15 cellular contexts compared by ENCODE assay signal in the genomic region with DNA sequence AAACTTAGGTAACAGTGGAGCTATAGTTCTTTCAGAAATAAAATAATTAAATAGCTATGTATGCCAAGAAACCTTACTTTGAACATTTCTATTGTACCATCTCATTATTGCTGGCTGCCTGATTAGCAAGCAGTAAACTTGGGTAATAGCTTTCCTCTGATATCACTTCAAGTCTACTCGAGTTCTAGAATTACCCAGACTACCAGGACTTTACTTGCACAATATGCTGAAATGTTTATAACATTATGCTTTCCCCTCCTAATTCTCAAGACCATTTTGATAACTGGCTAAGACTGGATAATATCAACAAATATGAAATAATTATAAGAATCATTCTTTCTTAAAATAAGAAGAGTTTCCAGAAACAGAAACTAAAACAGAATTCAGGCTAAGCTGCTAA.
DNase-seq lines count a peak whose midpoint lies in the region; ATAC-seq and TF ChIP-seq lines count a peak whose summit lies in the region.
"Had no signal": no experiment of that assay in that cellular context is flagged by ENCODE, and none has a peak within 500 bp of the region (broad histone marks: within the 10 kb centered on the region; RNA-seq: fewer than 3 reads in every experiment).

No MANE protein-coding gene starts in this region.

- ATAC-seq in omental fat pad (ENCODE audit: low FRiP score), result peak; percentile 77
- ATAC-seq in aorta (ENCODE audit: low FRiP score), result no peak

- TF ChIP-seq CTCF in fibroblast of villous mesenchyme (IDR thresholded peaks at IDR 0.05; ENCODE audit: insufficient read depth, low read depth, low read length), result no peak
- TF ChIP-seq CTCF in omental fat pad (IDR thresholded peaks at IDR 0.05), result no peak

- H3K9me3 ChIP-seq in adipocyte (ENCODE audit: control insufficient read depth, low read length) (no peaks in the 10 kb centered on the region), aorta (ENCODE audit: control insufficient read depth, low read length) (no peaks in the 10 kb centered on the region)
- H3K9me3 ChIP-seq: suprapubic skin had no signal

- peak overlapping the region; percentile 3; the same call in 1 of the 2 replicates for H3K27ac ChIP-seq in ACC112 (ENCODE audit: low read depth, low read length)
- H3K27ac ChIP-seq in aorta (ENCODE audit: low read depth in 1 of 2, low read length in 2 of 2), result no peak overlapping the region
- H3K27ac ChIP-seq: suprapubic skin had no signal

- H3K27me3 ChIP-seq in ACC112 (ENCODE audit: insufficient read depth, low read length) (no peaks in the 10 kb centered on the region), adipocyte (replicated peaks; ENCODE audit: control insufficient read depth, insufficient read depth, low read length) (no peaks in the 10 kb centered on the region), aorta (ENCODE audit: control insufficient read depth in 1 of 2, insufficient read depth in 2 of 2, low read length in 1 of 2) (no peaks in the 10 kb centered on the region)
- H3K27me3 ChIP-seq: suprapubic skin had no signal

- peak overlapping the region; percentile 11 for H3K9ac ChIP-seq in adipocyte (ENCODE audit: low read length)

- peak overlapping the region; percentile 58 for H2AFZ ChIP-seq in ACC112 (ENCODE audit: low read length, unreplicated experiment)

- peaks cover 32% of the 10 kb centered on the region for H3K4me1 ChIP-seq in ACC112 (ENCODE audit: control insufficient read depth, insufficient read depth, low read length, unreplicated experiment)
- H3K4me1 ChIP-seq in adipocyte (ENCODE audit: control insufficient read depth, insufficient read depth, low read length), result peaks cover 14% of the 10 kb centered on the region
- H3K4me1 ChIP-seq in aorta (ENCODE audit: control insufficient read depth in 1 of 2, insufficient read depth in 2 of 2, low read length in 2 of 2), result no peaks in the 10 kb centered on the region
- H3K4me1 ChIP-seq: suprapubic skin had no signal

- intact Hi-C loops in aorta (cut with DNase I), result no loop called here

- H3K4me3 ChIP-seq in ACC112 (ENCODE audit: low read depth, low read length) (0 out of 2 replicates have a peak overlapping the region, but pooled peaks have one; percentile 3), adipocyte (ENCODE audit: low read length) (peak overlapping the region; percentile 28), fibroblast of villous mesenchyme (ENCODE audit: low read depth, low read length) (no peak overlapping the region), aorta (ENCODE audit: low read length in 2 of 2) (no peak overlapping the region)
- H3K4me3 ChIP-seq: suprapubic skin had no signal

- H3K36me3 ChIP-seq in ACC112 (ENCODE audit: insufficient read depth, low read length) (no peaks in the 10 kb centered on the region), adipocyte (ENCODE audit: control insufficient read depth, insufficient read depth, low read length, severe bottlenecking) (no peaks in the 10 kb centered on the region), aorta (ENCODE audit: control insufficient read depth in 1 of 2, insufficient read depth in 2 of 2, low read length in 1 of 2) (no peaks in the 10 kb centered on the region)
- H3K36me3 ChIP-seq: suprapubic skin had no signal

- WGBS in aorta, 2 donors, result 36 to 50% methylated on average over 1 of the region's 1 CpG

- DNase-seq in adipocyte (ENCODE audit: low read depth) (peak; percentile 69), fibroblast of villous mesenchyme (ENCODE audit: low read depth) (peak; percentile 85), omental fat pad (ENCODE audit: low spot score) (no peak), islet precursor cell (no peak), HT-29 (ENCODE audit: low spot score) (no peak), aorta (no peak)
- no peak for DNase-seq in stimulated activated CD4-positive, alpha-beta T cell treated with anti-CD3 and anti-CD28 coated beads, Interleukin-4, amount 100 ng/mL, for 4 hours
- DNase-seq: activated CD4-positive, alpha-beta memory T cell treated with anti-CD3 and anti-CD28 coated beads for 36 hours; anterior cingulate cortex; Calu3; foreskin melanocyte; Kasumi-1; NCI-H1436 had no signal

- H3K79me2 ChIP-seq in ACC112 (ENCODE audit: control insufficient read depth, insufficient read depth, low read length, unreplicated experiment), result no peaks in the 10 kb centered on the region

Comparison
In these comparisons a context has a peak if more than half of its experiments do, and no peak if none do; other contexts are left out.
1. H3K4me3 ChIP-seq: peak in ACC112 (single experiment) and adipocyte (single experiment); none in fibroblast of villous mesenchyme (single experiment) and aorta (0 of 2).
2. DNase-seq: peak in adipocyte (single experiment) and fibroblast of villous mesenchyme (single experiment); none in omental fat pad (single experiment), islet precursor cell (single experiment), stimulated activated CD4-positive, alpha-beta T cell treated with anti-CD3 and anti-CD28 coated beads, Interleukin-4, amount 100 ng/mL, for 4 hours (0 of 2), HT-29 (single experiment) and aorta (0 of 2).